In the genomic region with DNA sequence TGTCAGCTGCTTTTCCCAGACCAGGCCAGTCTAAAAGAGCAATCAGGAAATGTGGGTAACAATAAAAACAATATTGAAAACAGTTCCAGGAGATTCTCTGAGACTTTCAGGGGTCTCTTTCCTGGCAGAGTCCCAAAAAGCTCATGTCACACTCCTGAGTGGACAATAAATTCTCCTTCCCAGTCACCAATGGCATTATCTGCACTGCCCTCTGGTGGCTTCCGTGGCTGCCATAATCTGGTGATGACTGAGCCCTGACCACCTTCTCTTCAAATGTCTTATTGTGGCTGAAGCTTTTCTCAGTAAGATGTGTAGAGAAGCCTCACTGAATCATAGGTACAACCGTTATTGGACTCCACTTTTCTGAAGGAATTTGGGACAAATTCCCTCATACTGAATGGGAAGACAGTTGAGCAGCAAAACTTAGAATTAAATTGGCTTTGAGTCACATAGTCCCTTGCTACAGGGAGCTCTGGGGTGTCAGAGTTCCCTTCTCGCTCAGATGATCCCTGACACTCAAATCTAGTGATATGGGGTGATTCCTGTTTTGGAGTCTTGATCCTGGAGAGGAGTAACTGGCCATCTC, we compare ENCODE assay signal across 8 cellular contexts. TPM values are rescaled to one million over a fixed set of nuclear protein-coding genes. Genes with fewer than 3 reads are reported as not detected.
DNase-seq lines count a peak whose midpoint lies in the region; ATAC-seq, FAIRE-seq and TF ChIP-seq lines count a peak whose summit lies in the region.

No MANE protein-coding gene starts in this region.

- WGBS in neuronal stem cell (ENCODE audit: extremely low coverage in 2 of 2, insufficient read length in 2 of 2, insufficient replicate concordance in 1 of 2), 2 donors: no CpG with 5 or more reads among the region's 3 CpGs

- no peak overlapping the region for H3K9ac ChIP-seq in endothelial cell of umbilical vein (replicated peaks; ENCODE audit: extremely low read depth, insufficient read depth, low read length)
- H3K9ac ChIP-seq in neuronal stem cell (ENCODE audit: low read depth, low read length, poor library complexity): no peak overlapping the region

- no peaks in the 10 kb centered on the region for H3K79me2 ChIP-seq in endothelial cell of umbilical vein (ENCODE audit: control insufficient read depth, insufficient read depth, low read length)

- no peak overlapping the region for H2BK5ac ChIP-seq in neuronal stem cell (ENCODE audit: low read length)

- H3K4ac ChIP-seq in neuronal stem cell (ENCODE audit: low read length): no peak overlapping the region

- no peak overlapping the region for H3K14ac ChIP-seq in neuronal stem cell (ENCODE audit: low read length)

- H3K18ac ChIP-seq in neuronal stem cell (ENCODE audit: low read length): no peak overlapping the region

- H3K27me3 ChIP-seq in endothelial cell of umbilical vein (ENCODE audit: control insufficient read depth in 2 of 2, insufficient read depth in 2 of 2, low read length in 2 of 2) (peaks cover 2 to 10% of the 10 kb centered on the region in 2 experiments), neuronal stem cell (ENCODE audit: control insufficient read depth in 3 of 3, insufficient read depth in 3 of 3, low read depth in 1 of 3, low read length in 3 of 3) (peaks cover 0 to 7% (median 0%) of the 10 kb centered on the region in 3 experiments)

- H2AK5ac ChIP-seq in neuronal stem cell (ENCODE audit: low read depth, low read length): no peak overlapping the region

- H3K9me3 ChIP-seq in endothelial cell of umbilical vein (replicated peaks; ENCODE audit: control insufficient read depth, insufficient read depth, low read length) (no peaks in the 10 kb centered on the region), neuronal stem cell (replicated peaks in 1 of 2; ENCODE audit: control insufficient read depth in 2 of 2, insufficient read depth in 1 of 2, low read depth in 1 of 2, low read length in 2 of 2) (no peaks in the 10 kb centered on the region)

- CTCF ChIA-PET in endothelial cell of umbilical vein (lab: Charles Lee): interaction anchor here (0.7 to 3.0 kb wide), 18 partner anchors 9 to 1618 kb away, joined by 3 to 20 read pairs (median 4); a partner anchor contains a TSS

- H2BK15ac ChIP-seq in neuronal stem cell (ENCODE audit: low read length): no peak overlapping the region

- H3K23ac ChIP-seq in neuronal stem cell (ENCODE audit: low read depth, low read length, poor library complexity): no peak overlapping the region

- DNase-seq in AG20443 (ENCODE audit: low spot score) (peak; percentile 44), UCSD-AML1 (lab: John Stamatoyannopoulos, UW; ENCODE audit: unreplicated experiment) (peak; percentile 34), endothelial cell of umbilical vein (ENCODE audit: low read depth, low spot score) (peak; percentile 39), neuronal stem cell (ENCODE audit: low spot score) (peak; percentile 14), COR-L47 (lab: John Stamatoyannopoulos, UW) (no peak)
- no peak for DNase-seq in effector CD4-positive, alpha-beta T cell

- no peak overlapping the region for H4K8ac ChIP-seq in neuronal stem cell (ENCODE audit: low read depth, low read length)

- H3K36me3 ChIP-seq in endothelial cell of umbilical vein (ENCODE audit: control insufficient read depth in 2 of 2, extremely low read depth in 1 of 2, insufficient read depth in 2 of 2, low read length in 2 of 2) (no peaks in the 10 kb centered on the region), neuronal stem cell (replicated peaks in 1 of 2; ENCODE audit: control insufficient read depth in 2 of 2, insufficient read depth in 2 of 2, low read length in 2 of 2) (no peaks in the 10 kb centered on the region)

- BruUV-seq in endothelial cell of umbilical vein (replicated peaks; lab: Mats Ljungman, UMichigan): no TSS peak

- H3K27ac ChIP-seq in endothelial cell of umbilical vein (ENCODE audit: insufficient read depth, low read depth, low read length) (no peak overlapping the region), neuronal stem cell (replicated peaks; ENCODE audit: low read length) (no peak overlapping the region)

- peak; percentile 52 to 53 for TF ChIP-seq CTCF in endothelial cell of umbilical vein (IDR thresholded peaks at IDR 0.05; ENCODE audit: extremely low read depth in 1 of 2, insufficient read depth in 1 of 2, low read depth in 1 of 2, low read length in 2 of 2)

- ATAC-seq in GM18511 (IDR thresholded peaks at IDR 0.05; ENCODE audit: unreplicated experiment) (peak; percentile 81), HG03432 (IDR thresholded peaks at IDR 0.05; ENCODE audit: unreplicated experiment) (peak; percentile 81)

- POLR2A ChIA-PET in endothelial cell of umbilical vein (lab: Charles Lee): no interaction called here

- no peak overlapping the region for H2BK12ac ChIP-seq in neuronal stem cell (ENCODE audit: low read length)

- H4K20me1 ChIP-seq in endothelial cell of umbilical vein (replicated peaks; ENCODE audit: control insufficient read depth, extremely low read depth, insufficient read depth, low read length): no peaks in the 10 kb centered on the region

- H3K4me2 ChIP-seq in endothelial cell of umbilical vein (ENCODE audit: insufficient read depth, low read length) (no peak overlapping the region), neuronal stem cell (ENCODE audit: insufficient read depth, low read length, poor library complexity, severe bottlenecking) (no peak overlapping the region)

- dilution Hi-C loops in endothelial cell of umbilical vein (cut with MboI; ENCODE audit: extremely low pct_ligation_motif_present, low sequenced_read_pairs): no loop called here

- no peaks in the 10 kb centered on the region for H3K9me1 ChIP-seq in endothelial cell of umbilical vein (replicated peaks; ENCODE audit: control insufficient read depth, extremely low read depth, insufficient read depth, low read length)

- peak; percentile 62 for FAIRE-seq in endothelial cell of umbilical vein (lab: Jason Lieb, UNC)

- H3K4me3 ChIP-seq in endothelial cell of umbilical vein (replicated peaks in 1 of 3; ENCODE audit: insufficient read depth in 1 of 3, low read depth in 1 of 3, low read length in 3 of 3) (no peak overlapping the region), neuronal stem cell (ENCODE audit: low read length in 2 of 2) (no peak overlapping the region)

- no peak for TF ChIP-seq POLR2A in endothelial cell of umbilical vein (IDR thresholded peaks at IDR 0.05; ENCODE audit: low read depth, low read length)

- no peak overlapping the region for H4K91ac ChIP-seq in neuronal stem cell (ENCODE audit: low read depth, low read length, poor library complexity)

- H3K4me1 ChIP-seq in endothelial cell of umbilical vein (ENCODE audit: control insufficient read depth, extremely low read depth, insufficient read depth, low read length) (no peaks in the 10 kb centered on the region), neuronal stem cell (ENCODE audit: control insufficient read depth in 2 of 2, insufficient read depth in 1 of 2, low read depth in 1 of 2, low read length in 2 of 2) (peaks cover 0 to 7% of the 10 kb centered on the region in 2 donors)

- intact Hi-C loops in endothelial cell of umbilical vein (cut with micrococcal nuclease): loop anchor here (2.0 kb wide), 1 partner anchor 681 kb away; no protein-coding TSS in a partner anchor

- no peak overlapping the region for H2AFZ ChIP-seq in endothelial cell of umbilical vein (ENCODE audit: low read depth, low read length)
- H2AFZ ChIP-seq in neuronal stem cell (ENCODE audit: low read length): no peak overlapping the region

- no peak overlapping the region for H2BK120ac ChIP-seq in neuronal stem cell (ENCODE audit: low read depth, low read length)

- H3K79me1 ChIP-seq in neuronal stem cell (ENCODE audit: low read depth, low read length): no peaks in the 10 kb centered on the region

TF ChIP-seq in endothelial cell of umbilical vein, 7 proteins besides CTCF, POLR2A, EP300 and RAD21:
- TF ChIP-seq, protein P1, sequence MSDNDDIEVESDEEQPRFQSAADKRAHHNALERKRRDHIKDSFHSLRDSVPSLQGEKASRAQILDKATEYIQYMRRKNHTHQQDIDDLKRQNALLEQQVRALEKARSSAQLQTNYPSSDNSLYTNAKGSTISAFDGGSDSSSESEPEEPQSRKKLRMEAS (IDR thresholded peaks at IDR 0.05; ENCODE audit: insufficient read depth, insufficient read length): no peak
- TF ChIP-seq FOS (IDR thresholded peaks at IDR 0.05; ENCODE audit: borderline replicate concordance, insufficient read depth, low read length) (no peak), POLR2AphosphoS5 (IDR thresholded peaks at IDR 0.05; ENCODE audit: insufficient read depth, low read depth, low read length) (no peak), EZH2 (IDR thresholded peaks at IDR 0.05; ENCODE audit: borderline replicate concordance, low read depth, low read length, severe bottlenecking) (no peak), JUN (IDR thresholded peaks at IDR 0.05; ENCODE audit: borderline replicate concordance, insufficient read depth, insufficient read length, low read depth) (no peak), MYC (IDR thresholded peaks at IDR 0.05; ENCODE audit: low read depth, low read length) (no peak), GATA2 (IDR thresholded peaks at IDR 0.05; ENCODE audit: insufficient read depth, insufficient read length, low read depth, low read length) (no peak)

RNA-seq across cellular contexts. Expression of a gene that starts 24.4 kb away (rescaled TPM):
- total RNA-seq in endothelial cell of umbilical vein: 1.1 and 3.4 TPM in 2 replicates
- polyA plus RNA-seq in endothelial cell of umbilical vein: 0.23 and 0.24 TPM in 2 replicates
- polyA plus RNA-seq in endothelial cell of umbilical vein (2011; cell fraction: cytosol; rRNA removed): 0.17 and 0.23 TPM in 2 replicates
- polyA plus RNA-seq in endothelial cell of umbilical vein (2011; cell fraction: nucleus; rRNA removed): 3.5 and 4.0 TPM in 2 replicates
- 0.46 and 0.58 TPM in 2 replicates for polyA plus RNA-seq in endothelial cell of umbilical vein (2012)
- polyA minus RNA-seq in endothelial cell of umbilical vein: 0.53 and 2.3 TPM in 2 replicates
- 2.2 TPM for polyA minus RNA-seq in endothelial cell of umbilical vein (2011; cell fraction: cytosol; rRNA and poly(A)+ RNA removed)
- polyA minus RNA-seq in endothelial cell of umbilical vein (2011; cell fraction: nucleus; rRNA and poly(A)+ RNA removed): 1.0 and 1.1 TPM in 2 replicates
- polyA plus RNA-seq in neuronal stem cell (2013, experiment 1 of 2): 6.2 TPM
- 4.9 TPM for polyA plus RNA-seq in neuronal stem cell (2013, experiment 2 of 2)

Comparison
In these comparisons a context has a peak if more than half of its experiments do, and no peak if none do; other contexts are left out.
1. DNase-seq: peak in AG20443 (single experiment), UCSD-AML1 (single experiment), endothelial cell of umbilical vein (single experiment) and neuronal stem cell (single experiment); none in COR-L47 (single experiment) and effector CD4-positive, alpha-beta T cell (single experiment).